2 cellular contexts compared by ENCODE assay signal in genomic region chr2:96942907-96943632, GRCh38.
A peak's percentile ranks its signal among the peaks of the same experiment; 100 is the strongest.
TF ChIP-seq lines count a peak whose summit lies in the region.

No MANE protein-coding gene starts in this region.

TF ChIP-seq in HEK293, 187 proteins besides CTCF, POLR2A, EP300 and RAD21:
- TF ChIP-seq ATF2 (tag by site-specific recombination; IDR thresholded peaks at IDR 0.05; ENCODE audit: low read depth) (peak; percentile 75), ZNF146 (tag by site-specific recombination; IDR thresholded peaks at IDR 0.05) (peak; percentile 63), ZNF223 (tag by site-specific recombination; IDR thresholded peaks at IDR 0.05) (no peak)
TF ChIP-seq in HEK293: peak in this region for 2.

TF ChIP-seq in K562, 482 proteins besides CTCF, POLR2A, EP300 and RAD21:
- TF ChIP-seq FOXJ3 (CRISPR knock-in tag; IDR thresholded peaks at IDR 0.05) (no peak), HMGXB4 (CRISPR knock-in tag; IDR thresholded peaks at IDR 0.05) (no peak), NEUROD1 (IDR thresholded peaks at IDR 0.05; ENCODE audit: borderline replicate concordance, low read depth, low read length, partially characterized antibody) (no peak), ADNP (tag; IDR thresholded peaks at IDR 0.05) (peak; percentile 50; the same call in 1 of the 2 replicates), TCF3 (CRISPR knock-in tag; IDR thresholded peaks at IDR 0.05) (no peak), AFF4 (CRISPR knock-in tag; IDR thresholded peaks at IDR 0.05) (no peak), STAG1 (CRISPR knock-in tag; IDR thresholded peaks at IDR 0.05; ENCODE audit: borderline replicate concordance) (no peak), E4F1 (CRISPR knock-in tag; IDR thresholded peaks at IDR 0.05; ENCODE audit: borderline replicate concordance) (no peak), PHB2 (IDR thresholded peaks at IDR 0.05; ENCODE audit: low read depth) (no peak), ZNF146 (CRISPR knock-in tag; IDR thresholded peaks at IDR 0.05; ENCODE audit: unreplicated experiment) (peak; percentile 96), KDM1A (IDR thresholded peaks at IDR 0.05) (peak; percentile 48 to 78; a peak in 3 of 4 replicates), RFX7 (CRISPR knock-in tag; IDR thresholded peaks at IDR 0.05) (no peak), CHCHD3 (CRISPR knock-in tag; IDR thresholded peaks at IDR 0.05) (no peak), NKRF (IDR thresholded peaks at IDR 0.05; ENCODE audit: borderline replicate concordance) (no peak), ZNF121 (CRISPR knock-in tag; conservative IDR thresholded peaks at IDR 0.05) (no peak), BCOR (IDR thresholded peaks at IDR 0.05) (peak; percentile 81), RBM25 (IDR thresholded peaks at IDR 0.05; ENCODE audit: low read depth, low read length, severe bottlenecking) (peak; percentile 86), SRSF3 (IDR thresholded peaks at IDR 0.05; ENCODE audit: insufficient read depth, low read length) (no peak), SRF (CRISPR knock-in tag; IDR thresholded peaks at IDR 0.05) (no peak), FOXJ2 (tag; IDR thresholded peaks at IDR 0.05) (no peak), RBM22 (IDR thresholded peaks at IDR 0.05; ENCODE audit: low read depth, low read length, poor library complexity, severe bottlenecking) (no peak), CEBPG (CRISPR knock-in tag; IDR thresholded peaks at IDR 0.05) (no peak), CEBPG (tag; conservative IDR thresholded peaks at IDR 0.05 in 1 of 2, IDR thresholded peaks at IDR 0.05 in 1 of 2) (no peak), RBM34 (IDR thresholded peaks at IDR 0.05; ENCODE audit: borderline replicate concordance, insufficient read depth, low read length) (no peak), U2AF2 (optimal IDR thresholded peaks at IDR 0.05; ENCODE audit: low read depth, low read length) (no peak)
